In the genomic region with DNA sequence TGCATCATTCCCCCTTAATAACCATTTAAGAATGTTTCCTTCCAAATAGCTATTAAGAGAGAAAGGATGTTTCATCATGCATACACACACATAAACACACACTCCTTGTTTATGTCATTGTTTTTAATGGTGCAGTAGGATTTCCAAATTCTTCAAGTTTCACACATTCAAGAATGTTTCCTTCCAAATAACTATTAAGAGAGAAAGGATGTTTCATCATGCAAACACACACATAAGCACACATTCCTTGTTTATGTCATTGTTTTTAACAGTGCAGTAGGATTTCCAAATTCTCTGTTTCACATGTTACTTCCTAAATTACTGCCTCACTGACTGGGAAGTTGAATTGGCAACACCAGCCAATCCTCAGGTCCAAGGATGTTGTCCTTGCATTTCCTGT, we compare ENCODE assay signal across 31 cellular contexts. TPM values are rescaled to one million over a fixed set of nuclear protein-coding genes. Genes with fewer than 3 reads are reported as not detected.
"Had no signal": no experiment of that assay in that cellular context is flagged by ENCODE, and none has a peak within 500 bp of the region (broad histone marks: within the 10 kb centered on the region; RNA-seq: fewer than 3 reads in every experiment).

No MANE protein-coding gene starts in this region.

- FAIRE-seq: endothelial cell of umbilical vein, islet of Langerhans, keratinocyte had no signal

- H3K4me3 ChIP-seq: colonic mucosa, esophagus muscularis mucosa, gastrocnemius medialis, heart right ventricle, left lung, lower lobe of right lung, mucosa of descending colon had no signal

- H3K27me3 ChIP-seq: colonic mucosa had no signal

- H3K36me3 ChIP-seq: colonic mucosa, esophagus muscularis mucosa, gastrocnemius medialis, heart right ventricle, left lung, lower lobe of right lung had no signal

- H3K4me3 Mint-ChIP-seq: dendritic cell treated with granulocyte-macrophage colony-stimulating factor and Interleukin-4, amounts not matched to agents 40 ng/mL and 50 ng/mL, for 4 days; effector memory CD8-positive, alpha-beta T cell; endodermal cell; mesothelial cell of epicardium; naive B cell had no signal

- H3K27ac Mint-ChIP-seq: dendritic cell treated with granulocyte-macrophage colony-stimulating factor and Interleukin-4, amounts not matched to agents 40 ng/mL and 50 ng/mL, for 4 days; effector memory CD8-positive, alpha-beta T cell; endodermal cell; mesothelial cell of epicardium had no signal

- H3K4me1 ChIP-seq: colonic mucosa, esophagus muscularis mucosa, gastrocnemius medialis, heart right ventricle, left lung, lower lobe of right lung had no signal

- H3K9me3 ChIP-seq: colonic mucosa, esophagus muscularis mucosa, gastrocnemius medialis, heart right ventricle, left lung, lower lobe of right lung, mucosa of descending colon had no signal

- H3K9me3 Mint-ChIP-seq: dendritic cell treated with granulocyte-macrophage colony-stimulating factor and Interleukin-4, amounts not matched to agents 40 ng/mL and 50 ng/mL, for 4 days; endodermal cell; mesothelial cell of epicardium had no signal

- H3K36me3 Mint-ChIP-seq: mesothelial cell of epicardium, naive B cell had no signal

- H3K27ac ChIP-seq: colonic mucosa, esophagus muscularis mucosa, gastrocnemius medialis, heart right ventricle, left lung, lower lobe of right lung had no signal

- DNase-seq: colonic mucosa; cortex of kidney; effector CD8-positive, alpha-beta T cell; effector memory CD8-positive, alpha-beta T cell; endodermal cell; foreskin melanocyte; gastrocnemius medialis; glutamatergic neuron; head of caudate nucleus; heart right ventricle; hippocampal formation; left cardiac atrium; left lung; left ventricle myocardium superior; lower lobe of right lung; mesenchymal stem cell; mucosa of descending colon; naive B cell had no signal

- ATAC-seq: effector memory CD8-positive, alpha-beta T cell; gastrocnemius medialis; heart right ventricle; left cardiac atrium; left lung; left ventricle myocardium superior; lower lobe of right lung; mucosa of descending colon had no signal

- H3K4me1 Mint-ChIP-seq: endodermal cell, mesothelial cell of epicardium, naive B cell had no signal

RNA-seq across cellular contexts. Expression of a gene that starts 7.7 kb away (rescaled TPM):
- total RNA-seq: dermis microvascular lymphatic vessel endothelial cell, endothelial cell of umbilical vein, fibroblast of lung, fibroblast of villous mesenchyme, glomerular endothelial cell, heart right ventricle, left cardiac atrium, left ventricle myocardium superior, lung microvascular endothelial cell, mesenteric fat pad, myocyte had no signal
- polyA plus RNA-seq: endothelial cell of umbilical vein, fibroblast of lung, heart right ventricle, keratinocyte had no signal
